In the genomic region with DNA sequence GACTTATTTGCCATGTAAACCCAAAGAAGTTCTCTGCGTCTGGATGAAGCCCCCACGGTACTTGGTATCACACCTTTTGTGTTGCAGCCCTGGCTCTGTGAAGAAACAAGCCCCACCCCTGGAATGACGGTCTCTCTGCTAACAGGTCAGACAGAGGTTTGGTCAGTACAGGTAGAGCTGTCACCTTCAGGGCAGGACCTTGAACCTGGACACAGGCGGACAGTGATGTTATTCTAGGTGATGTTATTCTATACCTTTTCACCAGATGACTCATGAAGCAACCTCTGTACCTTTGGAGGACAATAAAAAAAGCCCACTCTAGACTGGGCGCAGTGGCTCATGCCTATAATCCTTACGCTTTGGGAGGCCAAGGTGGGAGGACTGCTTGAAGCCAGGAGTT, we compare ENCODE assay signal across 32 cellular contexts. TPM values are rescaled to one million over a fixed set of nuclear protein-coding genes. Genes with fewer than 3 reads are reported as not detected.
"Had no signal": no experiment of that assay in that cellular context is flagged by ENCODE, and none has a peak within 500 bp of the region (broad histone marks: within the 10 kb centered on the region; RNA-seq: fewer than 3 reads in every experiment).

No MANE protein-coding gene starts in this region.

- H3K27ac Mint-ChIP-seq: activated B cell treated with CpG ODN at 0.5 μM for 24 hours; activated CD8-positive, alpha-beta T cell treated with anti-CD3 and anti-CD28 coated beads for 36 hours; activated naive CD8-positive, alpha-beta T cell; activated T-helper 17 cell treated with anti-CD3 and anti-CD28 coated beads, Interleukin-2, amount 50 U/mL, for 72 hours; dendritic cell treated with granulocyte-macrophage colony-stimulating factor and Interleukin-4, amounts not matched to agents 40 ng/mL and 50 ng/mL, for 4 days; effector memory CD8-positive, alpha-beta T cell; T-helper 17 cell; T-helper 2 cell treated with Interferon-gamma antibody and Interleukin-4, amounts not matched to agents 5 μg/mL and 100 μg/mL, for 36 hours had no signal

- ATAC-seq: activated CD4-positive, CD25-positive, alpha-beta regulatory T cell treated with anti-CD3 and anti-CD28 coated beads, Interleukin-2, amount 50 U/mL, for 24 hours; activated CD8-positive, alpha-beta T cell treated with anti-CD3 and anti-CD28 coated beads for 36 hours; activated T-cell treated with anti-CD3 and anti-CD28 coated beads, Interleukin-2, amount 50 U/mL, for 4 hours; activated T-helper 17 cell treated with anti-CD3 and anti-CD28 coated beads, Interleukin-2, amount 50 U/mL, for 72 hours; effector memory CD8-positive, alpha-beta T cell; gastroesophageal sphincter; T-helper 17 cell had no signal

- H3K9me3 ChIP-seq: esophagus squamous epithelium, gastroesophageal sphincter had no signal

- H3K4me3 ChIP-seq: coronary artery, dorsolateral prefrontal cortex, esophagus squamous epithelium, gastroesophageal sphincter had no signal

- DNase-seq: activated B cell treated with CpG ODN at 0.5 μM for 24 hours; activated CD4-positive, alpha-beta T cell treated with anti-CD3 and anti-CD28 coated beads for 48 hours; activated CD4-positive, alpha-beta T cell treated with anti-CD3 and anti-CD28 coated beads, Interleukin-2, amount 50 U/mL, for 1 hour; activated CD4-positive, alpha-beta T cell treated with anti-CD3 and anti-CD28 coated beads, Interleukin-2, amount 50 U/mL, for 48 hours; activated CD8-positive, alpha-beta memory T cell treated with anti-CD3 and anti-CD28 coated beads for 24 hours; activated CD8-positive, alpha-beta T cell treated with anti-CD3 and anti-CD28 coated beads for 36 hours; activated effector memory CD4-positive, alpha-beta T cell treated with Interleukin-2 at 50 U/mL for 16 hours; activated gamma-delta T cell treated with Interleukin-2 at 50 U/mL for 16 hours; activated naive CD4-positive, alpha-beta T cell treated with anti-CD3 and anti-CD28 coated beads, Interleukin-2, amount 50 U/mL, for 16 hours; activated naive CD4-positive, alpha-beta T cell treated with Interleukin-2 at 50 U/mL for 16 hours; activated T-cell treated with anti-CD3 and anti-CD28 coated beads, Interleukin-2, amount 50 U/mL, for 4 hours; amniotic stem cell; anterior cingulate cortex; brain microvascular endothelial cell; dorsolateral prefrontal cortex; effector memory CD8-positive, alpha-beta T cell; erythroblast; esophagus squamous epithelium; T-helper 1 cell; T-helper 17 cell; T1000; WERI-Rb-1 had no signal

- H3K4me3 Mint-ChIP-seq: activated B cell treated with CpG ODN at 0.5 μM for 24 hours; activated CD8-positive, alpha-beta T cell treated with anti-CD3 and anti-CD28 coated beads for 36 hours; activated naive CD8-positive, alpha-beta T cell; activated T-cell treated with anti-CD3 and anti-CD28 coated beads, Interleukin-2, amount 50 U/mL, for 4 hours; activated T-helper 17 cell treated with anti-CD3 and anti-CD28 coated beads, Interleukin-2, amount 50 U/mL, for 72 hours; central memory CD8-positive, alpha-beta T cell; dendritic cell treated with granulocyte-macrophage colony-stimulating factor and Interleukin-4, amounts not matched to agents 40 ng/mL and 50 ng/mL, for 4 days; effector memory CD8-positive, alpha-beta T cell; T-helper 17 cell; T-helper 2 cell treated with Interferon-gamma antibody and Interleukin-4, amounts not matched to agents 5 μg/mL and 100 μg/mL, for 36 hours had no signal

- H3K27me3 Mint-ChIP-seq: activated B cell treated with CpG ODN at 0.5 μM for 24 hours; activated CD8-positive, alpha-beta T cell treated with anti-CD3 and anti-CD28 coated beads for 36 hours; activated naive CD8-positive, alpha-beta T cell; activated T-helper 17 cell treated with anti-CD3 and anti-CD28 coated beads, Interleukin-2, amount 50 U/mL, for 72 hours; central memory CD8-positive, alpha-beta T cell; dendritic cell treated with granulocyte-macrophage colony-stimulating factor and Interleukin-4, amounts not matched to agents 40 ng/mL and 50 ng/mL, for 4 days; effector memory CD8-positive, alpha-beta T cell; T-helper 17 cell had no signal

- H3K4me1 Mint-ChIP-seq: activated B cell treated with CpG ODN at 0.5 μM for 24 hours had no signal

- H3K9me3 Mint-ChIP-seq: activated B cell treated with CpG ODN at 0.5 μM for 24 hours; activated CD8-positive, alpha-beta T cell treated with anti-CD3 and anti-CD28 coated beads for 36 hours; activated T-cell treated with anti-CD3 and anti-CD28 coated beads, Interleukin-2, amount 50 U/mL, for 4 hours; activated T-helper 17 cell treated with anti-CD3 and anti-CD28 coated beads, Interleukin-2, amount 50 U/mL, for 72 hours; central memory CD8-positive, alpha-beta T cell; dendritic cell treated with granulocyte-macrophage colony-stimulating factor and Interleukin-4, amounts not matched to agents 40 ng/mL and 50 ng/mL, for 4 days; effector memory CD8-positive, alpha-beta T cell; T-helper 2 cell treated with Interferon-gamma antibody and Interleukin-4, amounts not matched to agents 5 μg/mL and 100 μg/mL, for 36 hours had no signal

- H3K27me3 ChIP-seq: brain microvascular endothelial cell, dorsolateral prefrontal cortex, esophagus squamous epithelium, gastroesophageal sphincter had no signal

- H3K4me1 ChIP-seq: esophagus squamous epithelium, gastroesophageal sphincter had no signal

- H3K27ac ChIP-seq: brain microvascular endothelial cell, coronary artery, dorsolateral prefrontal cortex, esophagus squamous epithelium, gastroesophageal sphincter, WERI-Rb-1 had no signal

RNA-seq across cellular contexts. Expression of a gene that starts 15.3 kb away (rescaled TPM):
- total RNA-seq: activated B cell treated with CpG ODN at 0.5 μM for 24 hours, bronchial epithelial cell had no signal
- polyA plus RNA-seq: fibroblast of lung had no signal
